Comparison of ENCODE assay signal across 19 cellular contexts in genomic region chr12:68896881-68897540, GRCh38. TPM values are rescaled to one million over a fixed set of nuclear protein-coding genes. Genes with fewer than 3 reads are reported as not detected.
DNase-seq lines count a peak whose midpoint lies in the region; ATAC-seq and TF ChIP-seq lines count a peak whose summit lies in the region.
"Had no signal": no experiment of that assay in that cellular context is flagged by ENCODE, and none has a peak within 500 bp of the region (broad histone marks: within the 10 kb centered on the region; RNA-seq: fewer than 3 reads in every experiment).

No MANE protein-coding gene starts in this region.

- TF ChIP-seq CTCF in brain microvascular endothelial cell (IDR thresholded peaks at IDR 0.05; ENCODE audit: low read depth, low read length, missing control alignments), result no peak

- peak; percentile 17 for DNase-seq in LHCN-M2 (ENCODE audit: low read depth)
- DNase-seq in brain microvascular endothelial cell, result no peak
- DNase-seq in non-pigmented ciliary epithelial cell (ENCODE audit: low read depth), result peak; percentile 26
- DNase-seq in middle frontal gyrus (ENCODE audit: extremely low spot score, low spot score), result no peak
- DNase-seq in NK-92 treated with Interleukin-12 subunit alpha and Interleukin-12 subunit beta, amount 100 ng/mL, for 24 hours (lab: John Stamatoyannopoulos, UW), result no peak
- no peak for DNase-seq in NCI-H1105 treated with DMSO at 0.1 percent for 48 hours (lab: John Stamatoyannopoulos, UW)
- DNase-seq: activated CD8-positive, alpha-beta memory T cell treated with anti-CD3 and anti-CD28 coated beads, Interleukin-2, amount 50 U/mL, for 48 hours; CD4-positive, alpha-beta memory T cell; central memory CD4-positive, alpha-beta T cell; heart right ventricle; left colon; naive thymus-derived CD4-positive, alpha-beta T cell; stimulated activated CD4-positive, alpha-beta T cell treated with anti-CD3 and anti-CD28 coated beads, Interleukin-4, amount 100 ng/mL, for 4 hours; SW 1271 had no signal

- H3K36me3 ChIP-seq in brain microvascular endothelial cell (replicated peaks), result no peaks in the 10 kb centered on the region
- H3K36me3 ChIP-seq: heart right ventricle had no signal

- H3K27me3 ChIP-seq in brain microvascular endothelial cell (replicated peaks), result no peaks in the 10 kb centered on the region
- H3K27me3 ChIP-seq: heart right ventricle had no signal

- in situ Hi-C loops in brain microvascular endothelial cell (cut with HindIII; ENCODE audit: low pct_ligation_motif_present, low sequenced_read_pairs), result no loop called here

- peak; percentile 49 for ATAC-seq in GM19025 (IDR thresholded peaks at IDR 0.05; ENCODE audit: low read depth, unreplicated experiment)
- ATAC-seq in HG02840 (IDR thresholded peaks at IDR 0.05; ENCODE audit: low FRiP score, unreplicated experiment), result no peak
- ATAC-seq: GM23338; left colon; naive thymus-derived CD4-positive, alpha-beta T cell; stimulated activated effector memory CD8-positive, alpha-beta T cell treated with anti-CD3 and anti-CD28 coated beads, Interleukin-12 subunit alpha, Interleukin-12 subunit beta, amount 100 ng/mL, for 72 hours had no signal

- no peak overlapping the region for H3K4me3 ChIP-seq in brain microvascular endothelial cell (ENCODE audit: low read depth, low read length)
- H3K4me3 ChIP-seq: GM23338, heart right ventricle had no signal

- H3K27ac ChIP-seq in brain microvascular endothelial cell, result peak overlapping the region; percentile 27
- H3K27ac ChIP-seq: epithelial cell of prostate had no signal

RNA-seq across cellular contexts. Expression of gene CPM, which starts 36.0 kb away (rescaled TPM):
- 13.3 and 20.5 TPM in 2 replicates for total RNA-seq in LHCN-M2 (2014; rRNA removed)
- polyA plus RNA-seq in LHCN-M2 (2012), result 5.8 TPM

Comparison
In these comparisons a context has a peak if more than half of its experiments do, and no peak if none do; other contexts are left out.
1. DNase-seq: peak in LHCN-M2 (single experiment) and non-pigmented ciliary epithelial cell (single experiment); none in brain microvascular endothelial cell (single experiment), middle frontal gyrus (single experiment), NK-92 treated with Interleukin-12 subunit alpha and Interleukin-12 subunit beta, amount 100 ng/mL, for 24 hours (single experiment) and NCI-H1105 treated with DMSO at 0.1 percent for 48 hours (single experiment).